ENCODE assay signal across 1 cellular context in the genomic region with DNA sequence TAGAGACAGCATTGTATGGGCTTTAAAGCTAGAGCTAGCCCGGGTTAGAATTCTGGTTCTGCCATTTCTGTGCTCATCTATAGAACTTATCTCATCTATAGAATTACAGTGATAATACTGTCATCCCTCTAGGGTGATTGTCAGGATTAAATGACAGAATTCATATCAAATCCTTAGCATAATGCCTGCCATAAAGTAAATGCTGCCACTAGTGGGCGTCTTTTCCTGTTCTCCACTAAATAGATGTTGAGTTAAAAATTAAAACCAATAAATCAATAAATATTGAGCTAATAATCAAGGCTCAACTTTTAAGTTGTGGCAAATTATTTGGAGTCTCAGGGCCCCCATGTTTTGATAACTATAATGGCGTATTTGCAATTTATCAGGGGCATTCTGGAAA.
TF ChIP-seq lines count a peak whose summit lies in the region.

No MANE protein-coding gene starts in this region.

TF ChIP-seq in GM23338, 12 proteins besides CTCF, POLR2A, EP300 and RAD21 (continued from another document):
- no peak for TF ChIP-seq ETS1 (IDR thresholded peaks at IDR 0.05)
- TF ChIP-seq JUNB (IDR thresholded peaks at IDR 0.05; ENCODE audit: unreplicated experiment), result no peak
- no peak for TF ChIP-seq STAT1 (IDR thresholded peaks at IDR 0.05; ENCODE audit: unreplicated experiment)
- TF ChIP-seq, protein P1, sequence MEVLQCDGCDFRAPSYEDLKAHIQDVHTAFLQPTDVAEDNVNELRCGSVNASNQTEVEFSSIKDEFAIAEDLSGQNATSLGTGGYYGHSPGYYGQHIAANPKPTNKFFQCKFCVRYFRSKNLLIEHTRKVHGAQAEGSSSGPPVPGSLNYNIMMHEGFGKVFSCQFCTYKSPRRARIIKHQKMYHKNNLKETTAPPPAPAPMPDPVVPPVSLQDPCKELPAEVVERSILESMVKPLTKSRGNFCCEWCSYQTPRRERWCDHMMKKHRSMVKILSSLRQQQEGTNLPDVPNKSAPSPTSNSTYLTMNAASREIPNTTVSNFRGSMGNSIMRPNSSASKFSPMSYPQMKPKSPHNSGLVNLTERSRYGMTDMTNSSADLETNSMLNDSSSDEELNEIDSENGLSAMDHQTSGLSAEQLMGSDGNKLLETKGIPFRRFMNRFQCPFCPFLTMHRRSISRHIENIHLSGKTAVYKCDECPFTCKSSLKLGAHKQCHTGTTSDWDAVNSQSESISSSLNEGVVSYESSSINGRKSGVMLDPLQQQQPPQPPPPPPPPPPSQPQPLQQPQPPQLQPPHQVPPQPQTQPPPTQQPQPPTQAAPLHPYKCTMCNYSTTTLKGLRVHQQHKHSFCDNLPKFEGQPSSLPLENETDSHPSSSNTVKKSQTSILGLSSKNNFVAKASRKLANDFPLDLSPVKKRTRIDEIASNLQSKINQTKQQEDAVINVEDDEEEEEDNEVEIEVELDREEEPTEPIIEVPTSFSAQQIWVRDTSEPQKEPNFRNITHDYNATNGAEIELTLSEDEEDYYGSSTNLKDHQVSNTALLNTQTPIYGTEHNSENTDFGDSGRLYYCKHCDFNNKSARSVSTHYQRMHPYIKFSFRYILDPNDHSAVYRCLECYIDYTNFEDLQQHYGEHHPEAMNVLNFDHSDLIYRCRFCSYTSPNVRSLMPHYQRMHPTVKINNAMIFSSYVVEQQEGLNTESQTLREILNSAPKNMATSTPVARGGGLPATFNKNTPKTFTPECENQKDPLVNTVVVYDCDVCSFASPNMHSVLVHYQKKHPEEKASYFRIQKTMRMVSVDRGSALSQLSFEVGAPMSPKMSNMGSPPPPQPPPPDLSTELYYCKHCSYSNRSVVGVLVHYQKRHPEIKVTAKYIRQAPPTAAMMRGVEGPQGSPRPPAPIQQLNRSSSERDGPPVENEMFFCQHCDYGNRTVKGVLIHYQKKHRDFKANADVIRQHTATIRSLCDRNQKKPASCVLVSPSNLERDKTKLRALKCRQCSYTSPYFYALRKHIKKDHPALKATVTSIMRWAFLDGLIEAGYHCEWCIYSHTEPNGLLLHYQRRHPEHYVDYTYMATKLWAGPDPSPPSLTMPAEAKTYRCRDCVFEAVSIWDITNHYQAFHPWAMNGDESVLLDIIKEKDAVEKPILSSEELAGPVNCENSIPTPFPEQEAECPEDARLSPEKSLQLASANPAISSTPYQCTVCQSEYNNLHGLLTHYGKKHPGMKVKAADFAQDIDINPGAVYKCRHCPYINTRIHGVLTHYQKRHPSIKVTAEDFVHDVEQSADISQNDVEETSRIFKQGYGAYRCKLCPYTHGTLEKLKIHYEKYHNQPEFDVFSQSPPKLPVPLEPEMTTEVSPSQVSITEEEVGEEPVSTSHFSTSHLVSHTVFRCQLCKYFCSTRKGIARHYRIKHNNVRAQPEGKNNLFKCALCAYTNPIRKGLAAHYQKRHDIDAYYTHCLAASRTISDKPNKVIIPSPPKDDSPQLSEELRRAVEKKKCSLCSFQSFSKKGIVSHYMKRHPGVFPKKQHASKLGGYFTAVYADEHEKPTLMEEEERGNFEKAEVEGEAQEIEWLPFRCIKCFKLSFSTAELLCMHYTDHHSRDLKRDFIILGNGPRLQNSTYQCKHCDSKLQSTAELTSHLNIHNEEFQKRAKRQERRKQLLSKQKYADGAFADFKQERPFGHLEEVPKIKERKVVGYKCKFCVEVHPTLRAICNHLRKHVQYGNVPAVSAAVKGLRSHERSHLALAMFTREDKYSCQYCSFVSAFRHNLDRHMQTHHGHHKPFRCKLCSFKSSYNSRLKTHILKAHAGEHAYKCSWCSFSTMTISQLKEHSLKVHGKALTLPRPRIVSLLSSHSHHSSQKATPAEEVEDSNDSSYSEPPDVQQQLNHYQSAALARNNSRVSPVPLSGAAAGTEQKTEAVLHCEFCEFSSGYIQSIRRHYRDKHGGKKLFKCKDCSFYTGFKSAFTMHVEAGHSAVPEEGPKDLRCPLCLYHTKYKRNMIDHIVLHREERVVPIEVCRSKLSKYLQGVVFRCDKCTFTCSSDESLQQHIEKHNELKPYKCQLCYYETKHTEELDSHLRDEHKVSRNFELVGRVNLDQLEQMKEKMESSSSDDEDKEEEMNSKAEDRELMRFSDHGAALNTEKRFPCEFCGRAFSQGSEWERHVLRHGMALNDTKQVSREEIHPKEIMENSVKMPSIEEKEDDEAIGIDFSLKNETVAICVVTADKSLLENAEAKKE (CRISPR knock-in tag; IDR thresholded peaks at IDR 0.05), result no peak
